22 cellular contexts compared by ENCODE assay signal in the genomic region with DNA sequence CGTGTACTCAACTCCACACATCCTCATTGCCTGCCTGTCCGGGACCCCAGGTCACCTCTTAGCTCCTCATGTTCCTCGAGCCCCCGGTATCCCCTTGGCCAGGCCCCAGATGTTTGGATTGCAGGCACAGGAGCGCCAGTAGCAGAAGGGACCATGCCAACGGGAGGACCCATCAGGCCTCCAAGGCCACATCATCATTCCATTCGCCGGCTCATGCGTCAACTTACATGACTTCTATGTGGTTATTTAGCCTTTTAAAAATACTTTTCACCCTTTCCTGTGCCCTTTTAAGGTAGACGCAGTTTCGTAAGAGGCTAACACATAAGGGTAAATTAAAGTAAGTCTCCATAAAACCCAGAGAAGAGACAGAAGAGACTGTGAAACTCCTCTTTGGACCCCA.
"Had no signal": no experiment of that assay in that cellular context is flagged by ENCODE, and none has a peak within 500 bp of the region (broad histone marks: within the 10 kb centered on the region; RNA-seq: fewer than 3 reads in every experiment).

No MANE protein-coding gene starts in this region.

- H3K27ac ChIP-seq: esophagus muscularis mucosa, lower lobe of right lung, upper lobe of left lung had no signal

- H3K36me3 ChIP-seq: esophagus muscularis mucosa, lower lobe of right lung, upper lobe of left lung had no signal

- H3K4me3 ChIP-seq: esophagus muscularis mucosa, lower lobe of right lung, upper lobe of left lung had no signal

- H3K4me1 ChIP-seq: upper lobe of left lung had no signal

- H3K9ac ChIP-seq: SK-N-SH had no signal

- H3K4me2 ChIP-seq: SK-N-SH had no signal

- DNase-seq: activated B cell treated with CpG ODN at 0.5 μM for 24 hours; activated CD4-positive, alpha-beta T cell treated with anti-CD3 and anti-CD28 coated beads, Interleukin-2, amount 10 ng/mL, durations not matched to agents 24 days and 14 days; activated CD8-positive, alpha-beta T cell treated with anti-CD3 and anti-CD28 coated beads for 36 hours; activated naive CD4-positive, alpha-beta T cell treated with Interleukin-2 at 50 U/mL for 16 hours; activated naive CD8-positive, alpha-beta T cell treated with anti-CD3 and anti-CD28 coated beads, Interleukin-2, amount 50 U/mL, for 24 hours; activated T-cell treated with anti-CD3 and anti-CD28 coated beads, Interleukin-2, amount 50 U/mL, for 1 hour; aorta; effector CD8-positive, alpha-beta T cell; hippocampal formation; islet precursor cell; left colon; lower lobe of right lung; SHP77; SK-N-SH; small intestine; stimulated activated CD4-positive, alpha-beta T cell treated with anti-CD3 and anti-CD28 coated beads, Interleukin-15, amount 100 ng/mL, for 24 hours; stimulated activated CD4-positive, alpha-beta T cell treated with anti-CD3 and anti-CD28 coated beads, Interleukin-4, amount 100 ng/mL, for 1 hour; stimulated activated naive CD8-positive, alpha-beta T cell treated with anti-CD3 and anti-CD28 coated beads, Interleukin-15, amount 100 ng/mL, for 72 hours; T-cell; T-helper 9 cell; upper lobe of left lung had no signal

- H3K9me3 ChIP-seq: esophagus muscularis mucosa, lower lobe of right lung, SK-N-SH, upper lobe of left lung had no signal

- H3K27me3 ChIP-seq: esophagus muscularis mucosa, upper lobe of left lung had no signal

- ATAC-seq: activated CD8-positive, alpha-beta T cell treated with anti-CD3 and anti-CD28 coated beads for 36 hours; activated naive CD8-positive, alpha-beta T cell treated with anti-CD3 and anti-CD28 coated beads, Interleukin-2, amount 50 U/mL, for 24 hours; left colon; lower lobe of right lung; stimulated activated naive CD8-positive, alpha-beta T cell treated with anti-CD3 and anti-CD28 coated beads, Interleukin-15, amount 100 ng/mL, for 72 hours; T-cell had no signal
